ENCODE assay signal across 8 cellular contexts in genomic region chr1:120342231-120343073, GRCh38.
DNase-seq lines count a peak whose midpoint lies in the region; ATAC-seq and TF ChIP-seq lines count a peak whose summit lies in the region.
"Not testable (repeated sequence)": the region's sequence is repeated elsewhere in the genome, so short reads cannot be mapped to it uniquely, and the experiment has no call there.

No MANE protein-coding gene starts in this region.

- not testable (repeated sequence) for H3K9ac ChIP-seq in mesendoderm (ENCODE audit: low read length)

- not testable (repeated sequence) for TF ChIP-seq POLR2A in body of pancreas (IDR thresholded peaks at IDR 0.05)

- H3K27me3 ChIP-seq in body of pancreas; mesendoderm (ENCODE audit: insufficient read depth, low read length, poor library complexity); aorta (ENCODE audit: control insufficient read depth in 1 of 2, insufficient read depth in 2 of 2, low read length in 1 of 2): not testable (repeated sequence)

- H3K9me3 ChIP-seq in body of pancreas; aorta (ENCODE audit: control insufficient read depth, low read length): not testable (repeated sequence)

- not testable (repeated sequence) for ATAC-seq in body of pancreas; aorta (ENCODE audit: low FRiP score)

- H3K4me3 ChIP-seq in GM12865 (ENCODE audit: low read depth, low read length) (peak overlapping the region; percentile 50), skeletal muscle cell (ENCODE audit: low read depth, low read length) (peak overlapping the region; percentile 37)
- H3K4me3 ChIP-seq in body of pancreas; mesendoderm (ENCODE audit: low read length); aorta (ENCODE audit: low read length in 2 of 2): not testable (repeated sequence)

- H3K79me2 ChIP-seq in mesendoderm (ENCODE audit: control insufficient read depth, insufficient read depth, low read length) = not testable (repeated sequence)

- not testable (repeated sequence) for H2BK15ac ChIP-seq in mesendoderm (replicated peaks; ENCODE audit: low read depth)

- H2BK5ac ChIP-seq in mesendoderm (ENCODE audit: low read length) = not testable (repeated sequence)

- not testable (repeated sequence) for H3K79me1 ChIP-seq in mesendoderm (ENCODE audit: low read length)

- H3K36me3 ChIP-seq in body of pancreas (replicated peaks in 1 of 2; ENCODE audit: insufficient read depth in 1 of 2, low read depth in 2 of 2); mesendoderm (ENCODE audit: control insufficient read depth, insufficient read depth, low read length); aorta (ENCODE audit: control insufficient read depth in 1 of 2, insufficient read depth in 2 of 2, low read length in 1 of 2): not testable (repeated sequence)

- not testable (repeated sequence) for H2BK120ac ChIP-seq in mesendoderm (ENCODE audit: low read depth, low read length)

- not testable (repeated sequence) for TF ChIP-seq CTCF in GM12865 (IDR thresholded peaks at IDR 0.05; ENCODE audit: insufficient read depth, low read depth, low read length, missing control alignments); body of pancreas (IDR thresholded peaks at IDR 0.05)

- intact Hi-C loops in body of pancreas (cut with DNase I); head of caudate nucleus (cut with DNase I); aorta (cut with DNase I): not testable (repeated sequence)

- not testable (repeated sequence) for H4K5ac ChIP-seq in mesendoderm (ENCODE audit: low read length)

- not testable (repeated sequence) for H3K4me2 ChIP-seq in mesendoderm (ENCODE audit: low read length)

- not testable (repeated sequence) for H3K56ac ChIP-seq in mesendoderm (ENCODE audit: low read length)

- 2% methylated on average over 7 to 14 of the region's 44 CpGs for WGBS in body of pancreas, 2 donors
- no CpG with 5 or more reads among the region's 44 CpGs for WGBS in mesendoderm (ENCODE audit: extremely low coverage, insufficient coverage, low lambda C conversion rate)
- WGBS in aorta, 2 donors = 10 to 18% methylated on average over 13 to 25 of the region's 44 CpGs

- DNase-seq in GM12865 (ENCODE audit: low read depth) = peak; percentile 0
- DNase-seq in RPMI8226 = peak; percentile 3
- peak; percentile 49 for DNase-seq in activated CD8-positive, alpha-beta memory T cell treated with anti-CD3 and anti-CD28 coated beads, Interleukin-2, amount 50 U/mL, for 48 hours
- DNase-seq in body of pancreas = peak; percentile 7 to 24 (median 22)
- peak in 31 of 42 donors; percentile 5 to 49 (median 17) for DNase-seq in head of caudate nucleus
- DNase-seq in mesendoderm = peak; percentile 0
- not testable (repeated sequence) for DNase-seq in skeletal muscle cell (ENCODE audit: low read depth)
- peak; percentile 37 to 73 for DNase-seq in aorta

- H4K8ac ChIP-seq in mesendoderm (ENCODE audit: low read depth, low read length) = not testable (repeated sequence)

- not testable (repeated sequence) for H3K4me1 ChIP-seq in body of pancreas; mesendoderm (ENCODE audit: control insufficient read depth, low read depth, low read length); aorta (ENCODE audit: control insufficient read depth in 1 of 2, insufficient read depth in 2 of 2, low read length in 2 of 2)

- not testable (repeated sequence) for H3K4ac ChIP-seq in mesendoderm (ENCODE audit: low read depth, low read length)

- H3K18ac ChIP-seq in mesendoderm (ENCODE audit: low read length) = not testable (repeated sequence)

- peak overlapping the region in 3 of 4 donors; percentile 53 to 87 (median 72) for H3K27ac ChIP-seq in body of pancreas
- H3K27ac ChIP-seq in mesendoderm (ENCODE audit: low read depth, low read length); aorta (ENCODE audit: low read depth in 1 of 2, low read length in 2 of 2): not testable (repeated sequence)

- not testable (repeated sequence) for H2AK5ac ChIP-seq in mesendoderm (ENCODE audit: low read length)

- not testable (repeated sequence) for H3K23ac ChIP-seq in mesendoderm (ENCODE audit: low read length)
